Comparison of ENCODE assay signal across 14 cellular contexts in genomic region chr12:3282271-3282670, GRCh38.
DNase-seq lines count a peak whose midpoint lies in the region; ATAC-seq and TF ChIP-seq lines count a peak whose summit lies in the region.
"Had no signal": no experiment of that assay in that cellular context is flagged by ENCODE, and none has a peak within 500 bp of the region (broad histone marks: within the 10 kb centered on the region; RNA-seq: fewer than 3 reads in every experiment).

No MANE protein-coding gene starts in this region.

- no peak for DNase-seq in left ventricle myocardium inferior
- no peak for DNase-seq in heart right ventricle
- no peak for DNase-seq in mesenchymal stem cell
- DNase-seq in retina = no peak
- DNase-seq in upper lobe of right lung = no peak
- no peak for DNase-seq in NCI-H146 treated with DMSO at 0.1 percent for 48 hours (lab: John Stamatoyannopoulos, UW; ENCODE audit: unreplicated experiment)
- DNase-seq: Caco-2; CD4-positive, alpha-beta T cell; GF-D8; GOT3; H9 had no signal

- no peak overlapping the region for H2BK15ac ChIP-seq in mesenchymal stem cell (ENCODE audit: low read depth, poor library complexity, severe bottlenecking)

- H4K8ac ChIP-seq in mesenchymal stem cell (ENCODE audit: low read length) = peak overlapping the region; percentile 21

- no peak overlapping the region for H3K4ac ChIP-seq in mesenchymal stem cell (ENCODE audit: low read depth in 1 of 2, low read length in 2 of 2)

- H3K14ac ChIP-seq in mesenchymal stem cell (ENCODE audit: low read length in 2 of 2) = no peak overlapping the region

- H2AFZ ChIP-seq in OCI-LY3 (ENCODE audit: low read depth, low read length) (no peak overlapping the region), mesenchymal stem cell (ENCODE audit: low read depth, low read length) (no peak overlapping the region)

- peaks cover 52% of the 10 kb centered on the region for H3K4me1 ChIP-seq in left ventricle myocardium inferior
- H3K4me1 ChIP-seq in heart right ventricle = peaks cover 0 to 67% (median 39%) of the 10 kb centered on the region in 9 donors
- H3K4me1 ChIP-seq in OCI-LY3 (ENCODE audit: low read length) = peaks cover 12% of the 10 kb centered on the region
- H3K4me1 ChIP-seq in mesenchymal stem cell (ENCODE audit: control insufficient read depth, insufficient read depth, low read depth, low read length) = no peaks in the 10 kb centered on the region
- no peaks in the 10 kb centered on the region for H3K4me1 ChIP-seq in upper lobe of right lung
- H3K4me1 ChIP-seq: Caco-2 had no signal

- H3K79me2 ChIP-seq in OCI-LY3 (ENCODE audit: low read length) = no peaks in the 10 kb centered on the region

- H3K27ac ChIP-seq in left ventricle myocardium inferior (replicated peaks) (peak overlapping the region; percentile 30), heart right ventricle (peak overlapping the region in 4 of 10 donors; percentile 21 to 45 (median 40)), OCI-LY3 (ENCODE audit: low read length) (no peak overlapping the region), mesenchymal stem cell (ENCODE audit: low read length, poor library complexity, severe bottlenecking) (no peak overlapping the region), upper lobe of right lung (no peak overlapping the region)
- H3K27ac ChIP-seq: C4-2B had no signal

- no peaks in the 10 kb centered on the region for H4K20me1 ChIP-seq in OCI-LY3 (ENCODE audit: insufficient read depth, low read length)

- peak overlapping the region; percentile 46 for H4K91ac ChIP-seq in mesenchymal stem cell (ENCODE audit: low read length)

- peak overlapping the region; percentile 3; the same call in 1 of the 2 replicates for H3K4me2 ChIP-seq in OCI-LY3 (ENCODE audit: low read length)
- no peak overlapping the region for H3K4me2 ChIP-seq in mesenchymal stem cell (ENCODE audit: low read length, poor library complexity, severe bottlenecking)

- H3K36me3 ChIP-seq in left ventricle myocardium inferior = peaks cover 88% of the 10 kb centered on the region
- peaks cover 0 to 96% (median 42%) of the 10 kb centered on the region in 9 donors for H3K36me3 ChIP-seq in heart right ventricle
- H3K36me3 ChIP-seq in OCI-LY3 (replicated peaks; ENCODE audit: low read depth, low read length) = no peaks in the 10 kb centered on the region
- peaks cover 0 to 85% of the 10 kb centered on the region in 2 experiments for H3K36me3 ChIP-seq in mesenchymal stem cell (ENCODE audit: control insufficient read depth in 1 of 2, insufficient read depth in 2 of 2, low read depth in 1 of 2, low read length in 2 of 2)
- peaks cover 22% of the 10 kb centered on the region for H3K36me3 ChIP-seq in upper lobe of right lung

- H2BK12ac ChIP-seq in mesenchymal stem cell (ENCODE audit: low read length in 2 of 2) = no peak overlapping the region

- H3K4me3 ChIP-seq in left ventricle myocardium inferior (no peak overlapping the region), heart right ventricle (no peak overlapping the region), OCI-LY3 (ENCODE audit: low read length) (no peak overlapping the region), mesenchymal stem cell (ENCODE audit: insufficient read depth in 1 of 2, low read depth in 1 of 2, low read length in 2 of 2) (no peak overlapping the region), upper lobe of right lung (no peak overlapping the region)

- H3K79me1 ChIP-seq in mesenchymal stem cell (replicated peaks; ENCODE audit: low read length, poor library complexity, severe bottlenecking) = peaks cover 5% of the 10 kb centered on the region

- no peak for ATAC-seq in heart right ventricle
- no peak for ATAC-seq in upper lobe of right lung
- ATAC-seq: HepG2 had no signal

- no peak overlapping the region for H2BK120ac ChIP-seq in mesenchymal stem cell (ENCODE audit: low read depth, low read length)

- H3K9me3 ChIP-seq in left ventricle myocardium inferior (replicated peaks) (no peaks in the 10 kb centered on the region), heart right ventricle (no peaks in the 10 kb centered on the region), OCI-LY3 (ENCODE audit: insufficient read depth, low read length) (peaks cover 2% of the 10 kb centered on the region; the same call in 1 of the 2 replicates), mesenchymal stem cell (ENCODE audit: control insufficient read depth, low read length) (no peaks in the 10 kb centered on the region), upper lobe of right lung (no peaks in the 10 kb centered on the region)
- H3K9me3 ChIP-seq: Caco-2 had no signal

- 76 to 79% methylated on average over 11 of the region's 11 CpGs for WGBS in heart right ventricle, 2 donors
- WGBS in mesenchymal stem cell = 93% methylated on average over 11 of the region's 11 CpGs

- no peak for TF ChIP-seq CTCF in left ventricle myocardium inferior (IDR thresholded peaks at IDR 0.05; ENCODE audit: borderline replicate concordance)
- no peak for TF ChIP-seq CTCF in heart right ventricle (IDR thresholded peaks at IDR 0.05)
- no peak for TF ChIP-seq CTCF in OCI-LY3 (IDR thresholded peaks at IDR 0.05; ENCODE audit: low read depth, low read length)
- no peak for TF ChIP-seq CTCF in upper lobe of right lung (IDR thresholded peaks at IDR 0.05)

- no peak overlapping the region for H3K23ac ChIP-seq in mesenchymal stem cell (ENCODE audit: low read length in 2 of 2)

- H3K9ac ChIP-seq in OCI-LY3 (ENCODE audit: low read length) = no peak overlapping the region
- no peak overlapping the region for H3K9ac ChIP-seq in mesenchymal stem cell (ENCODE audit: low read length)

- no peak overlapping the region for H2AK5ac ChIP-seq in mesenchymal stem cell (ENCODE audit: low read length, severe bottlenecking)

- intact Hi-C loops in left ventricle myocardium inferior (cut with micrococcal nuclease) = no loop called here
- intact Hi-C loops in heart right ventricle (cut with DNase I) = no loop called here
- intact Hi-C loops in upper lobe of right lung (cut with DNase I) = no loop called here

- H3K27me3 ChIP-seq in left ventricle myocardium inferior (ENCODE audit: low read depth) (no peaks in the 10 kb centered on the region), heart right ventricle (no peaks in the 10 kb centered on the region), OCI-LY3 (ENCODE audit: low read depth, low read length) (peaks cover 35% of the 10 kb centered on the region), mesenchymal stem cell (ENCODE audit: control insufficient read depth in 1 of 2, insufficient read depth in 1 of 2, low read length in 2 of 2) (peaks cover 0 to 6% of the 10 kb centered on the region in 2 experiments), upper lobe of right lung (no peaks in the 10 kb centered on the region)

- no peak overlapping the region for H2BK5ac ChIP-seq in mesenchymal stem cell (ENCODE audit: low read depth, low read length, poor library complexity, severe bottlenecking)

- H3K18ac ChIP-seq in mesenchymal stem cell (ENCODE audit: low read depth in 1 of 2, low read length in 2 of 2) = no peak overlapping the region
